ENCODE assay signal across 1 cellular context in genomic region chr17:50680543-50681259, GRCh38.
TF ChIP-seq lines count a peak whose summit lies in the region.
"Not testable (repeated sequence)": the region's sequence is repeated elsewhere in the genome, so short reads cannot be mapped to it uniquely, and the experiment has no call there.

No MANE protein-coding gene starts in this region.

TF ChIP-seq in K562, 482 proteins besides CTCF, POLR2A, EP300 and RAD21:
- TF ChIP-seq C11orf30 (IDR thresholded peaks at IDR 0.05; ENCODE audit: low read depth) (peak; percentile 62; the same call in 1 of the 2 replicates), ATF3 (IDR thresholded peaks at IDR 0.05) (peak; percentile 47), JUND (IDR thresholded peaks at IDR 0.05; ENCODE audit: borderline replicate concordance, low read depth, low read length) (0 out of 2 replicates have a peak, but pooled peaks have one; percentile 12), JUND (tag; IDR thresholded peaks at IDR 0.05; ENCODE audit: borderline replicate concordance, low read depth, low read length) (0 out of 3 replicates have a peak, but pooled peaks have one; percentile 6), DPF2 (IDR thresholded peaks at IDR 0.05) (0 out of 2 replicates have a peak, but pooled peaks have one; percentile 3), MAFG (tag; conservative IDR thresholded peaks at IDR 0.05) (peak; percentile 41), EGR1 (conservative IDR thresholded peaks at IDR 0.05) (peak; percentile 66; the same call in 1 of the 2 replicates), ZNF316 (IDR thresholded peaks at IDR 0.05) (peak; percentile 57), CEBPB (tag; IDR thresholded peaks at IDR 0.05) (peak; percentile 62; the same call in 1 of the 2 replicates)
- not testable (repeated sequence) for TF ChIP-seq ATF3 (CRISPR knock-in tag; conservative IDR thresholded peaks at IDR 0.05)
